9 cellular contexts compared by ENCODE assay signal in the genomic region with DNA sequence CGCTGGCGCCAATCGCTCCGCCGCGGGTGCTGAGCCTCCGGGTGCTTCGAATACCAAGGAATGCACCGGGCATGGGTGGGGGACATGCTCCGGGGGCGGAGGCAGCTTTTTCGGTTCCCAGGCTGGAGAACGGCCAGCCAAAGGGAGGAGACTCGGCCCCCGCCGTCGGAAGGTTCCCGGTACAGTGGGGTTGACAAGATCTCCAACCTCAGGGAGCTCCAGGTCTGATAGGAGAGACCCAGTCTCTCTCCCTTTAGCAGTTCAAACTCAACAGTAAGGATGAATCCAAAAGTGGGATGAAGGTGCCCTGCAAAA. TPM values are rescaled to one million over a fixed set of nuclear protein-coding genes. Genes with fewer than 3 reads are reported as not detected.
DNase-seq lines count a peak whose midpoint lies in the region; ATAC-seq and TF ChIP-seq lines count a peak whose summit lies in the region.
"Had no signal": no experiment of that assay in that cellular context is flagged by ENCODE, and none has a peak within 500 bp of the region (broad histone marks: within the 10 kb centered on the region; RNA-seq: fewer than 3 reads in every experiment).

No MANE protein-coding gene starts in this region.

- H3K27ac ChIP-seq in cardiac muscle cell, result no peak overlapping the region
- no peak overlapping the region for H3K27ac ChIP-seq in transverse colon

- ATAC-seq in Right ventricle myocardium superior (ENCODE audit: poor library complexity) (no peak), memory B cell (ENCODE audit: low read depth) (no peak)

- H3K4me1 Mint-ChIP-seq in activated T-helper 2 cell treated with anti-CD3 and anti-CD28 coated beads, Interferon-gamma antibody, Interleukin-2, Interleukin-4, amounts not matched to agents 10 μg/mL and 5 μg/mL and 100 μg/mL, durations not matched to agents 14 hours and 24 hours and 36 hours (ENCODE audit: low read depth), result peaks cover 16% of the 10 kb centered on the region
- peaks cover 18% of the 10 kb centered on the region for H3K4me1 Mint-ChIP-seq in memory B cell

- in situ Hi-C loops in transverse colon (cut with MboI; ENCODE audit: low pct_ligation_motif_present in 1 of 4, low pct_unique_long_range_greater_than_20kb in 1 of 4, low sequenced_read_pairs in 3 of 4), result no loop called here

- intact Hi-C loops in Right ventricle myocardium superior (cut with DNase I) (no loop called here), transverse colon (cut with DNase I; ENCODE audit: low total_unique reads) (no loop called here)
- intact Hi-C loops in activated T-helper 2 cell treated with anti-CD3 and anti-CD28 coated beads, Interferon-gamma antibody, Interleukin-2, Interleukin-4, amounts not matched to agents 10 μg/mL and 5 μg/mL and 100 μg/mL, durations not matched to agents 14 hours and 24 hours and 36 hours (cut with micrococcal nuclease), result no loop called here

- TF ChIP-seq POLR2A in transverse colon (IDR thresholded peaks at IDR 0.05), result no peak

- H3K27me3 ChIP-seq in cardiac muscle cell (peaks cover 13% of the 10 kb centered on the region), transverse colon (no peaks in the 10 kb centered on the region)

- 66% methylated on average over 18 of the region's 18 CpGs; no CpG with 5 or more reads in 1 of the 2 donors for WGBS in transverse colon (ENCODE audit: low coverage in 1 of 2), 2 donors

- H3K9me3 ChIP-seq in cardiac muscle cell (ENCODE audit: low read depth), result no peaks in the 10 kb centered on the region
- no peaks in the 10 kb centered on the region for H3K9me3 ChIP-seq in transverse colon

- peak overlapping the region; percentile 22 for H3K4me3 Mint-ChIP-seq in activated T-helper 2 cell treated with anti-CD3 and anti-CD28 coated beads, Interferon-gamma antibody, Interleukin-2, Interleukin-4, amounts not matched to agents 10 μg/mL and 5 μg/mL and 100 μg/mL, durations not matched to agents 14 hours and 24 hours and 36 hours (ENCODE audit: low read depth)
- H3K4me3 Mint-ChIP-seq in memory B cell, result peak overlapping the region; percentile 87

- H3K4me1 ChIP-seq in cardiac muscle cell (ENCODE audit: low read depth) (peaks cover 3% of the 10 kb centered on the region), transverse colon (peaks cover 0 to 13% (median 4%) of the 10 kb centered on the region in 4 donors)

- no peak overlapping the region for H3K27ac Mint-ChIP-seq in activated T-helper 2 cell treated with anti-CD3 and anti-CD28 coated beads, Interferon-gamma antibody, Interleukin-2, Interleukin-4, amounts not matched to agents 10 μg/mL and 5 μg/mL and 100 μg/mL, durations not matched to agents 14 hours and 24 hours and 36 hours
- peak overlapping the region; percentile 99 for H3K27ac Mint-ChIP-seq in memory B cell

- H3K36me3 ChIP-seq in cardiac muscle cell, result no peaks in the 10 kb centered on the region
- no peaks in the 10 kb centered on the region for H3K36me3 ChIP-seq in transverse colon

- H3K27me3 Mint-ChIP-seq in activated T-helper 2 cell treated with anti-CD3 and anti-CD28 coated beads, Interferon-gamma antibody, Interleukin-2, Interleukin-4, amounts not matched to agents 10 μg/mL and 5 μg/mL and 100 μg/mL, durations not matched to agents 14 hours and 24 hours and 36 hours (ENCODE audit: low read depth), result peaks cover 6% of the 10 kb centered on the region
- H3K27me3 Mint-ChIP-seq in memory B cell, result no peaks in the 10 kb centered on the region

- no peak for TF ChIP-seq EP300 in transverse colon (IDR thresholded peaks at IDR 0.05; ENCODE audit: low read depth)

- no peak for DNase-seq in cardiac muscle cell (ENCODE audit: low read depth in 1 of 2, low spot score in 1 of 2)
- DNase-seq in Right ventricle myocardium superior, result no peak
- no peak for DNase-seq in activated T-helper 2 cell treated with anti-CD3 and anti-CD28 coated beads, Interferon-gamma antibody, Interleukin-2, Interleukin-4, amounts not matched to agents 10 μg/mL and 5 μg/mL and 100 μg/mL, durations not matched to agents 14 hours and 24 hours and 36 hours (ENCODE audit: low spot score)
- no peak for DNase-seq in memory B cell (ENCODE audit: low spot score in 2 of 2)
- DNase-seq in transverse colon, result no peak
- DNase-seq in NCI-H1930 (lab: John Stamatoyannopoulos, UW), result no peak
- DNase-seq in activated effector memory CD4-positive, alpha-beta T cell treated with Interleukin-2 at 50 U/mL for 16 hours, result no peak
- no peak for DNase-seq in NCI-H82 (lab: John Stamatoyannopoulos, UW)
- DNase-seq: C1 segment of cervical spinal cord had no signal

- H3K9me3 Mint-ChIP-seq in activated T-helper 2 cell treated with anti-CD3 and anti-CD28 coated beads, Interferon-gamma antibody, Interleukin-2, Interleukin-4, amounts not matched to agents 10 μg/mL and 5 μg/mL and 100 μg/mL, durations not matched to agents 14 hours and 24 hours and 36 hours, result no peaks in the 10 kb centered on the region
- H3K9me3 Mint-ChIP-seq in memory B cell, result no peaks in the 10 kb centered on the region

- no peaks in the 10 kb centered on the region for H3K36me3 Mint-ChIP-seq in activated T-helper 2 cell treated with anti-CD3 and anti-CD28 coated beads, Interferon-gamma antibody, Interleukin-2, Interleukin-4, amounts not matched to agents 10 μg/mL and 5 μg/mL and 100 μg/mL, durations not matched to agents 14 hours and 24 hours and 36 hours (ENCODE audit: low read depth)
- peaks cover 2% of the 10 kb centered on the region for H3K36me3 Mint-ChIP-seq in memory B cell

- H3K4me3 ChIP-seq in cardiac muscle cell (peak overlapping the region; percentile 21), transverse colon (peak overlapping the region in 3 of 4 donors; percentile 24 to 45 (median 26))

- TF ChIP-seq CTCF in cardiac muscle cell (IDR thresholded peaks at IDR 0.05; ENCODE audit: low read depth, low read length) (no peak), transverse colon (IDR thresholded peaks at IDR 0.05) (no peak)

RNA-seq across cellular contexts. Expression of gene BCORL1, which starts 29.1 kb away (rescaled TPM):
- total RNA-seq in cardiac muscle cell (3.9 and 10.7 TPM in 2 replicates), Right ventricle myocardium superior (10.1 TPM), transverse colon (10 to 100 TPM in 1 of 4 donors, 1 to 10 TPM in 3; 5.6 to 11.6 (median 8.0) TPM)
- polyA plus RNA-seq in cardiac muscle cell, result 8.7 and 13.6 TPM in 2 replicates
- 14.9 and 16.2 TPM in 2 replicates for total RNA-seq in activated T-helper 2 cell treated with anti-CD3 and anti-CD28 coated beads, Interferon-gamma antibody, Interleukin-2, Interleukin-4, amounts not matched to agents 10 μg/mL and 5 μg/mL and 100 μg/mL, durations not matched to agents 14 hours and 24 hours and 36 hours

RNA-seq across cellular contexts. Expression of gene UTP14A, which starts 47.3 kb away (rescaled TPM):
- total RNA-seq in cardiac muscle cell (7.4 and 11.8 TPM in 2 replicates), Right ventricle myocardium superior (6.9 TPM), transverse colon (10 to 100 TPM in 2 of 4 donors, 1 to 10 TPM in 2; 7.2 to 14.7 (median 11.4) TPM)
- 4.7 and 7.8 TPM in 2 replicates for polyA plus RNA-seq in cardiac muscle cell
- 46.6 and 49.9 TPM in 2 replicates for total RNA-seq in activated T-helper 2 cell treated with anti-CD3 and anti-CD28 coated beads, Interferon-gamma antibody, Interleukin-2, Interleukin-4, amounts not matched to agents 10 μg/mL and 5 μg/mL and 100 μg/mL, durations not matched to agents 14 hours and 24 hours and 36 hours
